ENCODE assay signal across 21 cellular contexts in genomic region chr2:35168351-35168750, GRCh38.
A peak's percentile ranks its signal among the peaks of the same experiment; 100 is the strongest.
DNase-seq lines count a peak whose midpoint lies in the region; FAIRE-seq and TF ChIP-seq lines count a peak whose summit lies in the region.
"Had no signal": no experiment of that assay in that cellular context is flagged by ENCODE, and none has a peak within 500 bp of the region (broad histone marks: within the 10 kb centered on the region; RNA-seq: fewer than 3 reads in every experiment).

No MANE protein-coding gene starts in this region.

- no peaks in the 10 kb centered on the region for H3K4me1 ChIP-seq in OCI-LY7 (ENCODE audit: insufficient read depth, low read length, poor library complexity, severe bottlenecking)
- no peaks in the 10 kb centered on the region for H3K4me1 ChIP-seq in H1 (replicated peaks in 1 of 4; ENCODE audit: control insufficient read depth in 3 of 4, insufficient read depth in 4 of 4, low read length in 3 of 4)

- no peak overlapping the region for H4K91ac ChIP-seq in H1 (replicated peaks; ENCODE audit: insufficient read length, low read length)

- H2BK120ac ChIP-seq in H1 (replicated peaks; ENCODE audit: low read depth, low read length) = no peak overlapping the region

- H3K4me1 Mint-ChIP-seq in type B pancreatic cell (ENCODE audit: unreplicated experiment) = no peaks in the 10 kb centered on the region
- H3K4me1 Mint-ChIP-seq: CD14-positive monocyte; stimulated activated memory B cell treated with anti-CD40 and anti-IgM and Interleukin-4, amounts not matched to agents 10 μg/mL and 1 μg/mL and 100 μg/mL, for 72 hours had no signal

- intact Hi-C loops in OCI-LY7 (cut with micrococcal nuclease; ENCODE audit: unreplicated experiment) (loop anchor here (5.0 kb wide), 1 partner anchor 244 kb away; no protein-coding TSS in a partner anchor), head of caudate nucleus (cut with DNase I) (no loop called here)

- H2AFZ ChIP-seq in OCI-LY7 (ENCODE audit: low read length) = no peak overlapping the region
- no peak overlapping the region for H2AFZ ChIP-seq in H1 (ENCODE audit: low read length)

- H3K79me2 ChIP-seq in OCI-LY7 (ENCODE audit: insufficient read depth, low read depth, low read length) (no peaks in the 10 kb centered on the region), H1 (ENCODE audit: control insufficient read depth in 1 of 2, insufficient read depth in 2 of 2, low read length in 2 of 2) (no peaks in the 10 kb centered on the region)

- H2BK15ac ChIP-seq in H1 (ENCODE audit: low read length) = no peak overlapping the region

- no peak overlapping the region for H3K4me2 ChIP-seq in OCI-LY7 (ENCODE audit: low read length)
- no peak overlapping the region for H3K4me2 ChIP-seq in H1 (ENCODE audit: insufficient read depth in 1 of 2, low read depth in 2 of 2, low read length in 2 of 2)

- TF ChIP-seq CTCF in OCI-LY7 (conservative IDR thresholded peaks at IDR 0.05; ENCODE audit: low read length) (peak; percentile 55; the same call in 1 of the 2 replicates), H1 (IDR thresholded peaks at IDR 0.05; ENCODE audit: control extremely low read depth in 1 of 3, insufficient read depth in 1 of 3, low read depth in 1 of 3, low read length in 3 of 3) (peak in 2 of 3 experiments; percentile 20 to 26; a peak in 2 of 4 replicates), type B pancreatic cell (conservative IDR thresholded peaks at IDR 0.05) (peak; percentile 56)

- H3K9me3 Mint-ChIP-seq in type B pancreatic cell = no peaks in the 10 kb centered on the region
- H3K9me3 Mint-ChIP-seq: activated T-cell treated with anti-CD3 and anti-CD28 coated beads, Interleukin-2, amount 50 U/mL, for 4 hours; CD14-positive monocyte; stimulated activated memory B cell treated with anti-CD40 and anti-IgM and Interleukin-4, amounts not matched to agents 10 μg/mL and 1 μg/mL and 100 μg/mL, for 72 hours had no signal

- H4K8ac ChIP-seq in H1 (ENCODE audit: extremely low read depth, insufficient read depth, low read length) = no peak overlapping the region

- CTCF ChIA-PET in OCI-LY7 (lab: Charles Lee; ENCODE audit: unreplicated experiment) = no interaction called here
- CTCF ChIA-PET in H1 (lab: Charles Lee; ENCODE audit: partially characterized antibody) = interaction anchor here (1.0 to 2.3 kb wide), 4 partner anchors 42 to 260 kb away, joined by 3 to 7 read pairs (median 5); no protein-coding TSS in a partner anchor

- H3K56ac ChIP-seq in H1 (replicated peaks; ENCODE audit: insufficient read length, low read depth, low read length) = no peak overlapping the region

- no peak overlapping the region for H2BK20ac ChIP-seq in H1 (ENCODE audit: low read length)

- no peak overlapping the region for H3K9ac ChIP-seq in H1 (replicated peaks in 1 of 4; ENCODE audit: extremely low read depth in 1 of 4, low read depth in 3 of 4, low read length in 3 of 4)

- H3K23me2 ChIP-seq in H1 (ENCODE audit: low read depth, low read length) = no peaks in the 10 kb centered on the region

- H2BK12ac ChIP-seq in H1 (ENCODE audit: low read depth, low read length) = no peak overlapping the region

- H3K27ac Mint-ChIP-seq in type B pancreatic cell = no peak overlapping the region
- H3K27ac Mint-ChIP-seq: activated CD8-positive, alpha-beta T cell treated with anti-CD3 and anti-CD28 coated beads, Interleukin-2, amount 10 ng/mL, durations not matched to agents 7 days and 5 days; activated naive CD8-positive, alpha-beta T cell; CD14-positive monocyte; stimulated activated memory B cell treated with anti-CD40 and anti-IgM and Interleukin-4, amounts not matched to agents 10 μg/mL and 1 μg/mL and 100 μg/mL, for 72 hours had no signal

- H3K18ac ChIP-seq in H1 (ENCODE audit: extremely low read depth, low read length) = no peak overlapping the region

- no peak for FAIRE-seq in H1 (lab: Jason Lieb, UNC)
- FAIRE-seq: A204.1, colon had no signal

- H3K23ac ChIP-seq in H1 (ENCODE audit: insufficient read length) = no peak overlapping the region

- no peak overlapping the region for H2BK5ac ChIP-seq in H1 (ENCODE audit: low read depth, low read length)

- TF ChIP-seq POLR2A in H1 (IDR thresholded peaks at IDR 0.05; ENCODE audit: control extremely low read depth in 1 of 2, low read depth in 2 of 2, low read length in 2 of 2) = no peak

- no peak overlapping the region for H3K4me3 Mint-ChIP-seq in type B pancreatic cell
- H3K4me3 Mint-ChIP-seq: activated CD8-positive, alpha-beta T cell treated with anti-CD3 and anti-CD28 coated beads, Interleukin-2, amount 10 ng/mL, durations not matched to agents 7 days and 5 days; activated naive CD8-positive, alpha-beta T cell; activated T-cell treated with anti-CD3 and anti-CD28 coated beads, Interleukin-2, amount 50 U/mL, for 4 hours; CD14-positive monocyte; stimulated activated memory B cell treated with anti-CD40 and anti-IgM and Interleukin-4, amounts not matched to agents 10 μg/mL and 1 μg/mL and 100 μg/mL, for 72 hours had no signal

- no peak overlapping the region for H3K14ac ChIP-seq in H1 (ENCODE audit: insufficient read length)

- no peak for TF ChIP-seq EP300 in H1 (IDR thresholded peaks at IDR 0.05; ENCODE audit: borderline replicate concordance in 1 of 2, low read depth in 2 of 2, low read length in 2 of 2)

- H4K5ac ChIP-seq in H1 (ENCODE audit: insufficient read length, low read depth, low read length) = no peak overlapping the region

- no peaks in the 10 kb centered on the region for H3K36me3 Mint-ChIP-seq in type B pancreatic cell
- H3K36me3 Mint-ChIP-seq: activated naive CD8-positive, alpha-beta T cell; CD14-positive monocyte; stimulated activated memory B cell treated with anti-CD40 and anti-IgM and Interleukin-4, amounts not matched to agents 10 μg/mL and 1 μg/mL and 100 μg/mL, for 72 hours had no signal

- H3K36me3 ChIP-seq in OCI-LY7 (ENCODE audit: insufficient read depth, low read length) (no peaks in the 10 kb centered on the region), H1 (ENCODE audit: control insufficient read depth in 2 of 4, insufficient read depth in 4 of 4, low read length in 3 of 4) (no peaks in the 10 kb centered on the region)

- H3K4ac ChIP-seq in H1 (replicated peaks; ENCODE audit: insufficient read length, low read depth, low read length) = no peak overlapping the region

- BruUV-seq in OCI-LY7 (replicated peaks; lab: Mats Ljungman, UMichigan) = no TSS peak

- DNase-seq in NCI-H82 (lab: John Stamatoyannopoulos, UW) = peak; percentile 10
- DNase-seq in NCI-H82 treated with DMSO at 0.1 percent for 48 hours (lab: John Stamatoyannopoulos, UW; ENCODE audit: unreplicated experiment) = no peak
- DNase-seq in OCI-LY7 (ENCODE audit: low spot score) = no peak
- DNase-seq in H1 (ENCODE audit: low read depth in 1 of 2, low spot score in 2 of 2) = no peak
- DNase-seq in type B pancreatic cell (ENCODE audit: extremely low spot score, unreplicated experiment) = no peak
- no peak for DNase-seq in SIG-M5 (lab: John Stamatoyannopoulos, UW)
- DNase-seq in head of caudate nucleus = no peak
- DNase-seq in NCI-H1092 treated with DMSO at 0.1 percent for 48 hours (lab: John Stamatoyannopoulos, UW) = no peak
- DNase-seq: activated CD4-positive, CD25-positive, alpha-beta regulatory T cell; activated CD8-positive, alpha-beta T cell treated with anti-CD3 and anti-CD28 coated beads, Interleukin-2, amount 10 ng/mL, durations not matched to agents 7 days and 5 days; activated T-cell treated with anti-CD3 and anti-CD28 coated beads, Interleukin-2, amount 50 U/mL, for 4 hours; DMS79 treated with DMSO at 0.1 percent for 48 hours; IMR-90; left colon; NCI-H1105 treated with DMSO at 0.1 percent for 48 hours; NCI-H526 treated with DMSO at 0.1 percent for 48 hours had no signal

- peaks cover 0 to 2% (median 0%) of the 10 kb centered on the region in 4 experiments; a peak in 2 of 7 replicates for H3K27me3 ChIP-seq in H1 (replicated peaks in 1 of 4; ENCODE audit: control insufficient read depth in 3 of 4, extremely low read depth in 1 of 4, insufficient read depth in 3 of 4, low read length in 3 of 4)

- no peaks in the 10 kb centered on the region for H3K79me1 ChIP-seq in H1 (ENCODE audit: low read depth, low read length)

- peak; percentile 67 to 71 for TF ChIP-seq RAD21 in H1 (IDR thresholded peaks at IDR 0.05 in 1 of 2, conservative IDR thresholded peaks at IDR 0.05 in 1 of 2; ENCODE audit: low read depth in 2 of 2, low read length in 2 of 2)

- H3K9me3 ChIP-seq in OCI-LY7 (ENCODE audit: low read length) = no peaks in the 10 kb centered on the region
- no peaks in the 10 kb centered on the region for H3K9me3 ChIP-seq in H1 (ENCODE audit: insufficient read depth in 2 of 2, low read depth in 1 of 2, low read length in 1 of 2)

- H3K4me3 ChIP-seq in OCI-LY7 (ENCODE audit: low read depth, low read length, poor library complexity, severe bottlenecking) (no peak overlapping the region), H1 (ENCODE audit: extremely low read depth in 1 of 4, insufficient read depth in 2 of 4, low read depth in 3 of 4, low read length in 4 of 4) (no peak overlapping the region)

- no peak overlapping the region for H2AK5ac ChIP-seq in H1 (ENCODE audit: low read depth, low read length)

- H3K27me3 Mint-ChIP-seq in type B pancreatic cell = no peaks in the 10 kb centered on the region
- H3K27me3 Mint-ChIP-seq: activated naive CD8-positive, alpha-beta T cell; stimulated activated memory B cell treated with anti-CD40 and anti-IgM and Interleukin-4, amounts not matched to agents 10 μg/mL and 1 μg/mL and 100 μg/mL, for 72 hours had no signal

- H4K20me1 ChIP-seq in OCI-LY7 (ENCODE audit: insufficient read depth, low read length) (no peaks in the 10 kb centered on the region), H1 (replicated peaks in 1 of 2; ENCODE audit: control insufficient read depth in 1 of 2, insufficient read depth in 2 of 2, low read length in 2 of 2) (no peaks in the 10 kb centered on the region)

- no peak overlapping the region for H3K27ac ChIP-seq in OCI-LY7 (ENCODE audit: low read depth, low read length, poor library complexity, severe bottlenecking)
- no peak overlapping the region for H3K27ac ChIP-seq in H1 (ENCODE audit: low read depth, low read length)

- POLR2A ChIA-PET in OCI-LY7 (lab: Charles Lee) = no interaction called here
- POLR2A ChIA-PET in H1 (lab: Charles Lee; ENCODE audit: partially characterized antibody) = no interaction called here

- H3K9me2 ChIP-seq in OCI-LY7 (ENCODE audit: insufficient read depth, low read length) = no peaks in the 10 kb centered on the region

TF ChIP-seq in H1, 55 proteins besides CTCF, POLR2A, EP300 and RAD21 (continues in another document):
- TF ChIP-seq TAF7 (optimal IDR thresholded peaks at IDR 0.05; ENCODE audit: borderline replicate concordance, low read depth, low read length) (no peak), SAP30 (IDR thresholded peaks at IDR 0.05; ENCODE audit: insufficient read depth, insufficient replicate concordance, low read length) (no peak), SUZ12 (IDR thresholded peaks at IDR 0.05; ENCODE audit: low read length) (no peak), JUND (IDR thresholded peaks at IDR 0.05; ENCODE audit: low read length) (no peak), CHD2 (IDR thresholded peaks at IDR 0.05; ENCODE audit: low read length) (no peak), CHD1 (IDR thresholded peaks at IDR 0.05; ENCODE audit: low read depth, low read length) (no peak), HDAC6 (IDR thresholded peaks at IDR 0.05; ENCODE audit: low read depth, low read length) (no peak), CREB1 (IDR thresholded peaks at IDR 0.05) (no peak), SIRT6 (IDR thresholded peaks at IDR 0.05; ENCODE audit: low read length) (no peak)
